ENCODE assay signal across 9 cellular contexts in the genomic region with DNA sequence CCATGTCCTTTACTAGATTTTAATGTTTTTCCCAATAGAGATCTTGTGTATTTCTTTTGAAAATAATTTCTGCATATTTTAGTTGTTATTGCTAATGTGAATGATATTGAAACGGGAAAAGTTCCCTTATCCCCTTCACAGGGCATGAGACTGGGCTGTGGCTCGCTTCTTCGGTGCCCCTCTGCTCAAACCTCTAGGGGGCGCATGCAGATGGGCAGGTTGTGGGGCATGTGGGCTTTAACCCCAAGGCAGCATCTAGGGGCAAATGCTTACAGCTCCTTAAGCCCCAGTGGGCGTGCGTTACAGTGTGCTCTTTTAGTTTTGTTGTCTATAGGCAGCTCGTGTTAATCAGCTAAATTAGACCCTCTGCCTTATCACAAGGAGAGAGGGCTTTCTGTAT.
DNase-seq lines count a peak whose midpoint lies in the region; ATAC-seq and TF ChIP-seq lines count a peak whose summit lies in the region.
"Had no signal": no experiment of that assay in that cellular context is flagged by ENCODE, and none has a peak within 500 bp of the region (broad histone marks: within the 10 kb centered on the region; RNA-seq: fewer than 3 reads in every experiment).

No MANE protein-coding gene starts in this region.

- H3K36me3 Mint-ChIP-seq in endothelial cell (ENCODE audit: low read depth, unreplicated experiment) (peaks cover under 1% of the 10 kb centered on the region), type B pancreatic cell (no peaks in the 10 kb centered on the region)
- H3K36me3 Mint-ChIP-seq: activated naive CD4-positive, alpha-beta T cell treated with anti-CD3 and anti-CD28 coated beads, Interleukin-2, amount 10 ng/mL, durations not matched to agents 7 days and 5 days had no signal

- H3K4me1 Mint-ChIP-seq in endothelial cell (ENCODE audit: unreplicated experiment), result peaks cover 8% of the 10 kb centered on the region
- H3K4me1 Mint-ChIP-seq in type B pancreatic cell (ENCODE audit: unreplicated experiment), result peaks cover 9% of the 10 kb centered on the region
- H3K4me1 Mint-ChIP-seq: activated naive CD4-positive, alpha-beta T cell treated with anti-CD3 and anti-CD28 coated beads, Interleukin-2, amount 10 ng/mL, durations not matched to agents 7 days and 5 days had no signal

- ATAC-seq in left ventricle myocardium superior (no peak), GM18870 (IDR thresholded peaks at IDR 0.05; ENCODE audit: unreplicated experiment) (no peak)

- H3K4me3 Mint-ChIP-seq in endothelial cell (ENCODE audit: unreplicated experiment), result no peak overlapping the region
- H3K4me3 Mint-ChIP-seq in type B pancreatic cell, result no peak overlapping the region
- H3K4me3 Mint-ChIP-seq: activated naive CD4-positive, alpha-beta T cell treated with anti-CD3 and anti-CD28 coated beads, Interleukin-2, amount 10 ng/mL, durations not matched to agents 7 days and 5 days had no signal

- H3K9me3 Mint-ChIP-seq in endothelial cell (ENCODE audit: unreplicated experiment) (no peaks in the 10 kb centered on the region), type B pancreatic cell (no peaks in the 10 kb centered on the region)
- H3K9me3 Mint-ChIP-seq: activated naive CD4-positive, alpha-beta T cell treated with anti-CD3 and anti-CD28 coated beads, Interleukin-2, amount 10 ng/mL, durations not matched to agents 7 days and 5 days had no signal

- intact Hi-C loops in left ventricle myocardium superior (cut with micrococcal nuclease), result no loop called here

- H3K36me3 ChIP-seq in cardiac muscle cell, result no peaks in the 10 kb centered on the region

- no peaks in the 10 kb centered on the region for H3K9me3 ChIP-seq in cardiac muscle cell (ENCODE audit: low read depth)

- no peak for DNase-seq in cardiac muscle cell (ENCODE audit: low read depth in 1 of 2, low spot score in 1 of 2)
- DNase-seq in left ventricle myocardium superior, result no peak
- DNase-seq in NAMALWA (ENCODE audit: low spot score), result peak; percentile 22
- peak; percentile 18 for DNase-seq in endothelial cell (ENCODE audit: low spot score)
- no peak for DNase-seq in type B pancreatic cell (ENCODE audit: extremely low spot score, unreplicated experiment)
- DNase-seq in globus pallidus (ENCODE audit: low spot score), result no peak
- no peak for DNase-seq in LoVo (ENCODE audit: low spot score)
- DNase-seq: activated naive CD4-positive, alpha-beta T cell treated with anti-CD3 and anti-CD28 coated beads, Interleukin-2, amount 10 ng/mL, durations not matched to agents 7 days and 5 days had no signal

- H3K4me1 ChIP-seq in cardiac muscle cell (ENCODE audit: low read depth), result no peaks in the 10 kb centered on the region

- H3K27me3 ChIP-seq in cardiac muscle cell, result no peaks in the 10 kb centered on the region

- H3K27ac Mint-ChIP-seq in endothelial cell (ENCODE audit: unreplicated experiment) (no peak overlapping the region), type B pancreatic cell (no peak overlapping the region)
- H3K27ac Mint-ChIP-seq: activated naive CD4-positive, alpha-beta T cell treated with anti-CD3 and anti-CD28 coated beads, Interleukin-2, amount 10 ng/mL, durations not matched to agents 7 days and 5 days had no signal

- TF ChIP-seq CTCF in cardiac muscle cell (IDR thresholded peaks at IDR 0.05; ENCODE audit: low read depth, low read length) (peak; percentile 41), endothelial cell (IDR thresholded peaks at IDR 0.05; ENCODE audit: unreplicated experiment) (peak; percentile 55), type B pancreatic cell (conservative IDR thresholded peaks at IDR 0.05) (peak; percentile 45)

- no peak overlapping the region for H3K27ac ChIP-seq in cardiac muscle cell

- no peak overlapping the region for H3K4me3 ChIP-seq in cardiac muscle cell

- peaks cover 2% of the 10 kb centered on the region for H3K27me3 Mint-ChIP-seq in endothelial cell (ENCODE audit: unreplicated experiment)
- no peaks in the 10 kb centered on the region for H3K27me3 Mint-ChIP-seq in type B pancreatic cell
- H3K27me3 Mint-ChIP-seq: activated naive CD4-positive, alpha-beta T cell treated with anti-CD3 and anti-CD28 coated beads, Interleukin-2, amount 10 ng/mL, durations not matched to agents 7 days and 5 days had no signal

Comparison
In these comparisons a context has a peak if more than half of its experiments do, and no peak if none do; other contexts are left out.
1. DNase-seq: peak in NAMALWA (single experiment) and endothelial cell (single experiment); none in cardiac muscle cell (0 of 2), left ventricle myocardium superior (single experiment), type B pancreatic cell (single experiment), globus pallidus (single experiment) and LoVo (single experiment).
2. Peak in every context shown above with its lines, with median percentiles within 50 percentile points of each other: CTCF ChIP-seq.